30 cellular contexts compared by ENCODE assay signal in genomic region chr2:105057005-105057404, GRCh38.
"Had no signal": no experiment of that assay in that cellular context is flagged by ENCODE, and none has a peak within 500 bp of the region (broad histone marks: within the 10 kb centered on the region; RNA-seq: fewer than 3 reads in every experiment).

No MANE protein-coding gene starts in this region.

- H3K4me2 ChIP-seq: hepatocyte had no signal

- H3K9me3 ChIP-seq: gastroesophageal sphincter, mucosa of descending colon, neutrophil, right lobe of liver, testis, transverse colon had no signal

- H3K4me1 Mint-ChIP-seq: activated CD4-positive, alpha-beta T cell treated with anti-CD3 and anti-CD28 coated beads, Interleukin-2, amount 10 ng/mL, durations not matched to agents 7 days and 5 days; activated naive CD4-positive, alpha-beta T cell treated with anti-CD3 and anti-CD28 coated beads, Interleukin-2, amount 10 ng/mL, durations not matched to agents 7 days and 5 days; activated naive CD8-positive, alpha-beta T cell treated with anti-CD3 and anti-CD28 coated beads, Interleukin-2, amount 10 ng/mL, durations not matched to agents 7 days and 5 days had no signal

- H3K27me3 Mint-ChIP-seq: activated CD4-positive, alpha-beta memory T cell treated with anti-CD3 and anti-CD28 coated beads, Interleukin-2, amount 10 ng/mL, durations not matched to agents 7 days and 5 days; activated CD4-positive, alpha-beta T cell treated with anti-CD3 and anti-CD28 coated beads, Interleukin-2, amount 10 ng/mL, durations not matched to agents 7 days and 5 days; activated naive CD4-positive, alpha-beta T cell treated with anti-CD3 and anti-CD28 coated beads, Interleukin-2, amount 10 ng/mL, durations not matched to agents 7 days and 5 days; activated naive CD8-positive, alpha-beta T cell treated with anti-CD3 and anti-CD28 coated beads, Interleukin-2, amount 10 ng/mL, durations not matched to agents 7 days and 5 days; activated T-cell treated with anti-CD3 and anti-CD28 coated beads, Interleukin-2, amount 50 U/mL, for 24 hours; brain; effector memory CD8-positive, alpha-beta T cell; progenitor cell of endocrine pancreas had no signal

- H3K36me3 ChIP-seq: cardiac muscle cell, neutrophil, right lobe of liver, transverse colon had no signal

- DNase-seq: activated CD4-positive, alpha-beta memory T cell treated with anti-CD3 and anti-CD28 coated beads, Interleukin-2, amount 10 ng/mL, durations not matched to agents 7 days and 5 days; activated CD4-positive, alpha-beta T cell treated with anti-CD3 and anti-CD28 coated beads for 1 hour; activated CD4-positive, alpha-beta T cell treated with anti-CD3 and anti-CD28 coated beads, Interleukin-2, amount 10 ng/mL, durations not matched to agents 7 days and 5 days; activated CD8-positive, alpha-beta memory T cell treated with anti-CD3 and anti-CD28 coated beads, Interleukin-2, amount 50 U/mL, for 48 hours; activated gamma-delta T cell; activated naive CD4-positive, alpha-beta T cell treated with anti-CD3 and anti-CD28 coated beads, Interleukin-2, amount 10 ng/mL, durations not matched to agents 7 days and 5 days; activated naive CD8-positive, alpha-beta T cell treated with anti-CD3 and anti-CD28 coated beads, Interleukin-2, amount 10 ng/mL, durations not matched to agents 7 days and 5 days; activated T-cell treated with anti-CD3 and anti-CD28 coated beads, Interleukin-2, amount 50 U/mL, for 24 hours; cerebellar nuclear complex; dorsolateral prefrontal cortex; effector memory CD8-positive, alpha-beta T cell; islet precursor cell; left ventricle myocardium inferior; mucosa of descending colon; nephron progenitor cell; right lobe of liver; stimulated activated CD4-positive, alpha-beta T cell treated with anti-CD3 and anti-CD28 coated beads, Interleukin-2, amount 100 ng/mL, for 48 hours; stimulated activated naive CD8-positive, alpha-beta T cell treated with anti-CD3 and anti-CD28 coated beads, Interleukin-15, Interleukin-2, amounts not matched to agents 100 U/mL and 50 U/mL, for 24 hours; testis; transverse colon had no signal

- ATAC-seq: effector memory CD8-positive, alpha-beta T cell; gastroesophageal sphincter; mucosa of descending colon; right lobe of liver; stimulated activated naive CD8-positive, alpha-beta T cell treated with anti-CD3 and anti-CD28 coated beads, Interleukin-15, Interleukin-2, amounts not matched to agents 100 U/mL and 50 U/mL, for 24 hours; WTC11 had no signal

- H3K27ac ChIP-seq: ascending aorta, cardiac muscle cell, coronary artery, dorsolateral prefrontal cortex, gastroesophageal sphincter, hepatocyte, left ventricle myocardium inferior, neutrophil, right lobe of liver, testis, transverse colon had no signal

- H3K27ac Mint-ChIP-seq: activated CD4-positive, alpha-beta memory T cell treated with anti-CD3 and anti-CD28 coated beads, Interleukin-2, amount 10 ng/mL, durations not matched to agents 7 days and 5 days; activated CD4-positive, alpha-beta T cell treated with anti-CD3 and anti-CD28 coated beads, Interleukin-2, amount 10 ng/mL, durations not matched to agents 7 days and 5 days; activated naive CD4-positive, alpha-beta T cell treated with anti-CD3 and anti-CD28 coated beads, Interleukin-2, amount 10 ng/mL, durations not matched to agents 7 days and 5 days; activated naive CD8-positive, alpha-beta T cell treated with anti-CD3 and anti-CD28 coated beads, Interleukin-2, amount 10 ng/mL, durations not matched to agents 7 days and 5 days; activated T-cell treated with anti-CD3 and anti-CD28 coated beads, Interleukin-2, amount 50 U/mL, for 24 hours; effector memory CD8-positive, alpha-beta T cell; progenitor cell of endocrine pancreas had no signal

- H3K27me3 ChIP-seq: ascending aorta, cardiac muscle cell, dorsolateral prefrontal cortex, gastroesophageal sphincter, hepatocyte, neutrophil, right lobe of liver, testis, transverse colon had no signal

- H2AFZ ChIP-seq: hepatocyte had no signal

- H3K4me1 ChIP-seq: ascending aorta, gastroesophageal sphincter, right lobe of liver, testis had no signal

- H3K4me3 Mint-ChIP-seq: activated CD4-positive, alpha-beta memory T cell treated with anti-CD3 and anti-CD28 coated beads, Interleukin-2, amount 10 ng/mL, durations not matched to agents 7 days and 5 days; activated CD4-positive, alpha-beta T cell treated with anti-CD3 and anti-CD28 coated beads, Interleukin-2, amount 10 ng/mL, durations not matched to agents 7 days and 5 days; activated naive CD4-positive, alpha-beta T cell treated with anti-CD3 and anti-CD28 coated beads, Interleukin-2, amount 10 ng/mL, durations not matched to agents 7 days and 5 days; activated naive CD8-positive, alpha-beta T cell treated with anti-CD3 and anti-CD28 coated beads, Interleukin-2, amount 10 ng/mL, durations not matched to agents 7 days and 5 days; activated T-cell treated with anti-CD3 and anti-CD28 coated beads, Interleukin-2, amount 50 U/mL, for 24 hours; brain; effector memory CD8-positive, alpha-beta T cell; nephron progenitor cell; WTC11 had no signal

- H3K4me3 ChIP-seq: ascending aorta, cardiac muscle cell, coronary artery, dorsolateral prefrontal cortex, gastroesophageal sphincter, hepatocyte, left ventricle myocardium inferior, lung, mucosa of descending colon, right lobe of liver, testis, transverse colon had no signal

- H3K9me3 Mint-ChIP-seq: activated CD4-positive, alpha-beta memory T cell treated with anti-CD3 and anti-CD28 coated beads, Interleukin-2, amount 10 ng/mL, durations not matched to agents 7 days and 5 days; activated naive CD4-positive, alpha-beta T cell treated with anti-CD3 and anti-CD28 coated beads, Interleukin-2, amount 10 ng/mL, durations not matched to agents 7 days and 5 days; activated naive CD8-positive, alpha-beta T cell treated with anti-CD3 and anti-CD28 coated beads, Interleukin-2, amount 10 ng/mL, durations not matched to agents 7 days and 5 days; effector memory CD8-positive, alpha-beta T cell had no signal
